Comparison of ENCODE assay signal across 8 cellular contexts in genomic region chr2:219160186-219161017, GRCh38. TPM values are rescaled to one million over a fixed set of nuclear protein-coding genes. Genes with fewer than 3 reads are reported as not detected.
DNase-seq lines count a peak whose midpoint lies in the region; ATAC-seq and TF ChIP-seq lines count a peak whose summit lies in the region.

A gene with protein sequence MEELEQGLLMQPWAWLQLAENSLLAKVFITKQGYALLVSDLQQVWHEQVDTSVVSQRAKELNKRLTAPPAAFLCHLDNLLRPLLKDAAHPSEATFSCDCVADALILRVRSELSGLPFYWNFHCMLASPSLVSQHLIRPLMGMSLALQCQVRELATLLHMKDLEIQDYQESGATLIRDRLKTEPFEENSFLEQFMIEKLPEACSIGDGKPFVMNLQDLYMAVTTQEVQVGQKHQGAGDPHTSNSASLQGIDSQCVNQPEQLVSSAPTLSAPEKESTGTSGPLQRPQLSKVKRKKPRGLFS (minus strand): TSS chr2:219160815. CDS start chr2:219158362, 2,453 bp downstream.

- H3K4me3 ChIP-seq in AG04450 (ENCODE audit: low read depth, low read length) (peak within 1 kb of the TSS; percentile 89), WI38 (ENCODE audit: low read depth, low read length) (peak within 1 kb of the TSS; percentile 60), cardiac fibroblast (replicated peaks in 1 of 2; ENCODE audit: low read depth in 2 of 2, low read length in 2 of 2) (peak within 1 kb of the TSS; percentile 66 to 79)

- POLR2A ChIA-PET in AG04450 (lab: Yijun Ruan, JAX): no interaction called here

- TF ChIP-seq CTCF in AG04450 (IDR thresholded peaks at IDR 0.05; ENCODE audit: low read depth, low read length) (peak; percentile 98), WI38 (IDR thresholded peaks at IDR 0.05; ENCODE audit: low read depth, low read length) (peak; percentile 96), cardiac fibroblast (IDR thresholded peaks at IDR 0.05; ENCODE audit: low read depth, low read length) (peak; percentile 99)

- peak; percentile 82 for DNase-seq in AG04450 (ENCODE audit: low read depth, low spot score)
- peak; percentile 94 for DNase-seq in NCI-H2227 (lab: John Stamatoyannopoulos, UW; ENCODE audit: unreplicated experiment)
- DNase-seq in cardiac fibroblast (ENCODE audit: low read depth in 2 of 2): peak; percentile 95 to 97
- peak; percentile 93 for DNase-seq in iris pigment epithelial cell (ENCODE audit: low read depth)
- peak; percentile 95 for DNase-seq in stimulated activated CD4-positive, alpha-beta T cell treated with anti-CD3 and anti-CD28 coated beads, Interleukin-12 subunit alpha, Interleukin-12 subunit beta, amount 100 ng/mL, for 4 hours

- peak; percentile 84 for ATAC-seq in GM18868 (IDR thresholded peaks at IDR 0.05; ENCODE audit: unreplicated experiment)
- peak; percentile 78 for ATAC-seq in HG03108 (IDR thresholded peaks at IDR 0.05; ENCODE audit: unreplicated experiment)

- no peaks in the 10 kb centered on the region; the same call in 1 of the 2 replicates for H3K9me3 ChIP-seq in AG04450 (ENCODE audit: control insufficient read depth, insufficient read depth, low read length)

- peak within 1 kb of the TSS; percentile 90 for H3K27ac ChIP-seq in AG04450 (ENCODE audit: low read depth, low read length)

- CTCF ChIA-PET in AG04450 (lab: Charles Lee): interaction anchor here (0.8 to 13.1 kb wide), 38 partner anchors 9 to 370 kb away, joined by 3 to 250 read pairs (median 4); partner anchors contain the start of genes ANKZF1, ATG9A, CNPPD1 and DNAJB2

- H3K27me3 ChIP-seq in AG04450 (ENCODE audit: control insufficient read depth, insufficient read depth, low read length): no peaks in the 10 kb centered on the region

RNA-seq across cellular contexts. Expression of the gene that starts here (rescaled TPM):
- 21.9 and 22.9 TPM in 2 replicates for polyA plus RNA-seq in AG04450 (2011; rRNA removed)
- 28.4 and 31.9 TPM in 2 replicates for polyA minus RNA-seq in AG04450 (2011; rRNA and poly(A)+ RNA removed)

Comparison
In these comparisons a context has a peak if more than half of its experiments do, and no peak if none do; other contexts are left out.
1. Peak in every context shown above with its lines: DNase-seq, ATAC-seq, H3K4me3 ChIP-seq and H3K27ac ChIP-seq.